ENCODE assay signal across 19 cellular contexts in genomic region chr16:88720396-88720970, GRCh38. TPM values are rescaled to one million over a fixed set of nuclear protein-coding genes. Genes with fewer than 3 reads are reported as not detected.
DNase-seq lines count a peak whose midpoint lies in the region; TF ChIP-seq lines count a peak whose summit lies in the region.
"Had no signal": no experiment of that assay in that cellular context is flagged by ENCODE, and none has a peak within 500 bp of the region (broad histone marks: within the 10 kb centered on the region; RNA-seq: fewer than 3 reads in every experiment).

No MANE protein-coding gene starts in this region.

- H3K27ac Mint-ChIP-seq in activated naive CD4-positive, alpha-beta T cell treated with anti-CD3 and anti-CD28 coated beads, Interleukin-2, amount 10 ng/mL, durations not matched to agents 7 days and 5 days = peak overlapping the region; percentile 73
- H3K27ac Mint-ChIP-seq in activated naive CD4-positive, alpha-beta T cell treated with anti-CD3 and anti-CD28 coated beads for 36 hours = no peak overlapping the region
- peak overlapping the region; percentile 71 for H3K27ac Mint-ChIP-seq in activated naive CD8-positive, alpha-beta T cell treated with anti-CD3 and anti-CD28 coated beads for 36 hours

- in situ Hi-C loops in GM18951 (cut with MboI; ENCODE audit: low sequenced_read_pairs, unreplicated experiment) = no loop called here

- H3K9me3 ChIP-seq in sigmoid colon (no peaks in the 10 kb centered on the region), thyroid gland (no peaks in the 10 kb centered on the region)

- TF ChIP-seq POLR2A in GM18951 (IDR thresholded peaks at IDR 0.05; ENCODE audit: extremely low read depth, insufficient read depth, insufficient read length) (peak; percentile 10), sigmoid colon (IDR thresholded peaks at IDR 0.05) (no peak), thyroid gland (IDR thresholded peaks at IDR 0.05) (no peak)

- no peaks in the 10 kb centered on the region for H3K27me3 Mint-ChIP-seq in activated naive CD4-positive, alpha-beta T cell treated with anti-CD3 and anti-CD28 coated beads, Interleukin-2, amount 10 ng/mL, durations not matched to agents 7 days and 5 days
- H3K27me3 Mint-ChIP-seq in activated naive CD4-positive, alpha-beta T cell treated with anti-CD3 and anti-CD28 coated beads for 36 hours (ENCODE audit: low read depth) = no peaks in the 10 kb centered on the region
- no peaks in the 10 kb centered on the region for H3K27me3 Mint-ChIP-seq in activated naive CD8-positive, alpha-beta T cell treated with anti-CD3 and anti-CD28 coated beads for 36 hours

- no peaks in the 10 kb centered on the region for H3K4me1 Mint-ChIP-seq in activated naive CD4-positive, alpha-beta T cell treated with anti-CD3 and anti-CD28 coated beads, Interleukin-2, amount 10 ng/mL, durations not matched to agents 7 days and 5 days
- no peaks in the 10 kb centered on the region for H3K4me1 Mint-ChIP-seq in activated naive CD4-positive, alpha-beta T cell treated with anti-CD3 and anti-CD28 coated beads for 36 hours (ENCODE audit: low read depth)
- H3K4me1 Mint-ChIP-seq in activated naive CD8-positive, alpha-beta T cell treated with anti-CD3 and anti-CD28 coated beads for 36 hours = no peaks in the 10 kb centered on the region
- H3K4me1 Mint-ChIP-seq: CD8-positive, alpha-beta memory T cell had no signal

- intact Hi-C loops in activated naive CD4-positive, alpha-beta T cell treated with anti-CD3 and anti-CD28 coated beads for 36 hours (cut with micrococcal nuclease) = no loop called here
- intact Hi-C loops in sigmoid colon (cut with DNase I) = no loop called here
- intact Hi-C loops in thyroid gland (cut with DNase I) = no loop called here

- no peak overlapping the region for H3K4me3 Mint-ChIP-seq in activated naive CD4-positive, alpha-beta T cell treated with anti-CD3 and anti-CD28 coated beads, Interleukin-2, amount 10 ng/mL, durations not matched to agents 7 days and 5 days
- no peak overlapping the region for H3K4me3 Mint-ChIP-seq in activated naive CD4-positive, alpha-beta T cell treated with anti-CD3 and anti-CD28 coated beads for 36 hours
- H3K4me3 Mint-ChIP-seq in activated naive CD8-positive, alpha-beta T cell treated with anti-CD3 and anti-CD28 coated beads for 36 hours = no peak overlapping the region
- H3K4me3 Mint-ChIP-seq: CD8-positive, alpha-beta memory T cell had no signal

- H3K36me3 ChIP-seq in sigmoid colon (peaks cover 75 to 100% (median 94%) of the 10 kb centered on the region in 4 donors), thyroid gland (peaks cover 68 to 83% of the 10 kb centered on the region in 2 donors)

- H3K4me1 ChIP-seq in sigmoid colon (peaks cover 0 to 17% (median 10%) of the 10 kb centered on the region in 4 donors), thyroid gland (peaks cover 0 to 4% of the 10 kb centered on the region in 2 donors)

- H3K36me3 Mint-ChIP-seq in activated naive CD4-positive, alpha-beta T cell treated with anti-CD3 and anti-CD28 coated beads, Interleukin-2, amount 10 ng/mL, durations not matched to agents 7 days and 5 days = peaks cover 44% of the 10 kb centered on the region
- peaks cover 19% of the 10 kb centered on the region for H3K36me3 Mint-ChIP-seq in activated naive CD4-positive, alpha-beta T cell treated with anti-CD3 and anti-CD28 coated beads for 36 hours (ENCODE audit: low read depth)
- peaks cover 12% of the 10 kb centered on the region for H3K36me3 Mint-ChIP-seq in activated naive CD8-positive, alpha-beta T cell treated with anti-CD3 and anti-CD28 coated beads for 36 hours

- CTCF ChIA-PET in activated naive CD4-positive, alpha-beta T cell treated with anti-CD3 and anti-CD28 coated beads, Interleukin-2, amount 10 ng/mL, durations not matched to agents 7 days and 5 days (lab: Charles Lee) = no interaction called here
- CTCF ChIA-PET in activated naive CD4-positive, alpha-beta T cell treated with anti-CD3 and anti-CD28 coated beads for 36 hours (lab: Charles Lee) = interaction anchor here (1.7 kb wide), 1 partner anchor 23 kb away, joined by 6 read pairs; no protein-coding TSS in a partner anchor

- H3K27ac ChIP-seq in sigmoid colon (peak overlapping the region in 3 of 4 donors; percentile 67 to 77 (median 76)), thyroid gland (no peak overlapping the region)
- H3K27ac ChIP-seq: C4-2B had no signal

- TF ChIP-seq CTCF in sigmoid colon (IDR thresholded peaks at IDR 0.05) = no peak
- TF ChIP-seq CTCF in thyroid gland (IDR thresholded peaks at IDR 0.05) = no peak

- H3K27me3 ChIP-seq in sigmoid colon = no peaks in the 10 kb centered on the region
- H3K27me3 ChIP-seq in thyroid gland = no peaks in the 10 kb centered on the region

- H3K4me3 ChIP-seq in sigmoid colon (no peak overlapping the region), thyroid gland (replicated peaks in 1 of 3) (no peak overlapping the region)

- WGBS in sigmoid colon, 2 donors = 93 to 94% methylated on average over 23 of the region's 23 CpGs
- WGBS in thyroid gland, 2 donors = 92 to 93% methylated on average over 18 to 22 of the region's 23 CpGs

- no peaks in the 10 kb centered on the region for H3K9me3 Mint-ChIP-seq in activated naive CD4-positive, alpha-beta T cell treated with anti-CD3 and anti-CD28 coated beads, Interleukin-2, amount 10 ng/mL, durations not matched to agents 7 days and 5 days
- no peaks in the 10 kb centered on the region for H3K9me3 Mint-ChIP-seq in activated naive CD4-positive, alpha-beta T cell treated with anti-CD3 and anti-CD28 coated beads for 36 hours
- H3K9me3 Mint-ChIP-seq in activated naive CD8-positive, alpha-beta T cell treated with anti-CD3 and anti-CD28 coated beads for 36 hours = no peaks in the 10 kb centered on the region
- H3K9me3 Mint-ChIP-seq: CD8-positive, alpha-beta memory T cell had no signal

- no peak for DNase-seq in activated naive CD4-positive, alpha-beta T cell treated with anti-CD3 and anti-CD28 coated beads, Interleukin-2, amount 10 ng/mL, durations not matched to agents 7 days and 5 days
- no peak for DNase-seq in activated naive CD4-positive, alpha-beta T cell treated with anti-CD3 and anti-CD28 coated beads for 36 hours
- no peak for DNase-seq in activated naive CD8-positive, alpha-beta T cell treated with anti-CD3 and anti-CD28 coated beads for 36 hours
- no peak for DNase-seq in sigmoid colon
- no peak for DNase-seq in thyroid gland
- no peak for DNase-seq in activated CD8-positive, alpha-beta memory T cell treated with anti-CD3 and anti-CD28 coated beads, Interleukin-2, amount 50 U/mL, for 48 hours
- no peak for DNase-seq in RPMI8226
- DNase-seq: CD8-positive, alpha-beta memory T cell; DMS53; GF-D8; MV-4-11; NCI-H1105 treated with DMSO at 0.1 percent for 48 hours; NCI-H2081; NCI-H2171; NCI-H524 treated with DMSO at 0.1 percent for 48 hours; NCI-H82; Right ventricle myocardium superior had no signal

- no peak for TF ChIP-seq EP300 in sigmoid colon (IDR thresholded peaks at IDR 0.05)

RNA-seq across cellular contexts. Expression of gene CTU2, which starts 14.2 kb away (rescaled TPM):
- total RNA-seq in activated naive CD4-positive, alpha-beta T cell treated with anti-CD3 and anti-CD28 coated beads for 36 hours = 10 to 100 TPM; 46.1 to 48.1 TPM
- total RNA-seq in activated naive CD8-positive, alpha-beta T cell treated with anti-CD3 and anti-CD28 coated beads for 36 hours = 10 to 100 TPM; 59.7 to 62.7 TPM
- total RNA-seq in sigmoid colon (10 to 100 TPM in 3 of 4 donors, 1 to 10 TPM in 1; 6.1 to 11.7 (median 10.7) TPM), thyroid gland (10 to 100 TPM in 2 of 4 donors, 1 to 10 TPM in 2; 7.7 to 21.2 (median 13.6) TPM)
- polyA plus RNA-seq in sigmoid colon = 10 to 100 TPM in 1 of 3 donors, 1 to 10 TPM in 2; 8.4 to 16.3 (median 9.2) TPM

RNA-seq across cellular contexts. Expression of gene RNF166, which starts 14.3 kb away (rescaled TPM):
- 10 to 100 TPM; 33.6 to 35.3 TPM for total RNA-seq in activated naive CD4-positive, alpha-beta T cell treated with anti-CD3 and anti-CD28 coated beads for 36 hours
- total RNA-seq in activated naive CD8-positive, alpha-beta T cell treated with anti-CD3 and anti-CD28 coated beads for 36 hours = 10 to 100 TPM; 58.7 to 59.0 TPM
- 10 to 100 TPM; 16.0 to 21.4 (median 17.9) TPM for total RNA-seq in sigmoid colon
- polyA plus RNA-seq in sigmoid colon = 10 to 100 TPM in 1 of 3 donors, 1 to 10 TPM in 2; 5.4 to 34.8 (median 6.2) TPM
- 10 to 100 TPM; 12.5 to 26.8 (median 19.1) TPM for total RNA-seq in thyroid gland

RNA-seq across cellular contexts. Expression of gene SNAI3, which starts 34.2 kb away (rescaled TPM):
- total RNA-seq in activated naive CD4-positive, alpha-beta T cell treated with anti-CD3 and anti-CD28 coated beads for 36 hours = 1 to 10 TPM; 2.9 to 3.0 TPM
- 1 to 10 TPM; 2.0 to 2.2 TPM for total RNA-seq in activated naive CD8-positive, alpha-beta T cell treated with anti-CD3 and anti-CD28 coated beads for 36 hours
- under 1 TPM in 2 of 4 donors, not detected in 2; 0.71 to 0.82 TPM for total RNA-seq in sigmoid colon
- 1 to 10 TPM in 1 of 3 donors, under 1 TPM in 2; 0.46 to 3.0 (median 0.60) TPM for polyA plus RNA-seq in sigmoid colon
- 1 to 10 TPM in 3 of 4 donors, under 1 TPM in 1; 0.33 to 1.3 (median 1.3) TPM for total RNA-seq in thyroid gland

RNA-seq across cellular contexts. Expression of gene MVD, which starts 57.6 kb away (rescaled TPM):
- 10 to 100 TPM; 90.5 to 96.8 TPM for total RNA-seq in activated naive CD4-positive, alpha-beta T cell treated with anti-CD3 and anti-CD28 coated beads for 36 hours
- total RNA-seq in activated naive CD8-positive, alpha-beta T cell treated with anti-CD3 and anti-CD28 coated beads for 36 hours = 10 to 100 TPM; 53.3 to 56.6 TPM
- 10 to 100 TPM; 16.8 to 25.7 (median 23.2) TPM for total RNA-seq in sigmoid colon
- 100 to 1,000 TPM in 1 of 3 donors, 10 to 100 TPM in 2; 41.4 to 206 (median 84.8) TPM for polyA plus RNA-seq in sigmoid colon
- total RNA-seq in thyroid gland = 10 to 100 TPM; 20.7 to 52.5 (median 43.2) TPM

Comparison
In these comparisons a context has a peak if more than half of its experiments do, and no peak if none do; other contexts are left out.
1. H3K27ac ChIP-seq: peak in sigmoid colon (3 of 4); none in thyroid gland (0 of 3).